9 cellular contexts compared by ENCODE assay signal in genomic region chr10:77555591-77556212, GRCh38.
DNase-seq lines count a peak whose midpoint lies in the region; ATAC-seq and TF ChIP-seq lines count a peak whose summit lies in the region.
"Had no signal": no experiment of that assay in that cellular context is flagged by ENCODE, and none has a peak within 500 bp of the region (broad histone marks: within the 10 kb centered on the region; RNA-seq: fewer than 3 reads in every experiment).

No MANE protein-coding gene starts in this region.

- peak; percentile 39 for DNase-seq in GM03348 (ENCODE audit: low spot score)
- peak; percentile 74 for DNase-seq in astrocyte of the spinal cord (ENCODE audit: low read depth, low spot score)
- DNase-seq in right cardiac atrium = no peak
- no peak for DNase-seq in sigmoid colon
- DNase-seq in stimulated activated CD4-positive, alpha-beta T cell treated with anti-CD3 and anti-CD28 coated beads, Interleukin-2, amount 100 ng/mL, for 48 hours = no peak
- no peak for DNase-seq in activated naive CD4-positive, alpha-beta T cell treated with anti-CD3 and anti-CD28 coated beads, Interleukin-2, amount 50 U/mL, for 16 hours
- DNase-seq in activated naive CD4-positive, alpha-beta T cell (lab: John Stamatoyannopoulos, UW) = no peak

- H3K4me3 ChIP-seq in astrocyte of the spinal cord (ENCODE audit: low read depth, low read length) = no peak overlapping the region
- no peak overlapping the region for H3K4me3 ChIP-seq in right cardiac atrium (ENCODE audit: low read length)
- no peak overlapping the region for H3K4me3 ChIP-seq in sigmoid colon
- H3K4me3 ChIP-seq: BLaER1 had no signal

- peak; percentile 47 to 57 for ATAC-seq in right cardiac atrium
- no peak for ATAC-seq in HG02840 (IDR thresholded peaks at IDR 0.05; ENCODE audit: low FRiP score, unreplicated experiment)

- intact Hi-C loops in right cardiac atrium (cut with DNase I) (no loop called here), sigmoid colon (cut with DNase I) (loop anchor here (5.0 kb wide), 1 partner anchor 82 kb away; the partner anchor contains the start of gene KCNMA1)

- H3K27ac ChIP-seq in right cardiac atrium (ENCODE audit: low read length) = peak overlapping the region; percentile 28
- H3K27ac ChIP-seq in sigmoid colon = peak overlapping the region; percentile 66 to 86 (median 81)
- H3K27ac ChIP-seq: BLaER1 had no signal

- TF ChIP-seq POLR2A in sigmoid colon (IDR thresholded peaks at IDR 0.05) = no peak

- no peak for TF ChIP-seq CTCF in astrocyte of the spinal cord (IDR thresholded peaks at IDR 0.05; ENCODE audit: low read depth, low read length)
- TF ChIP-seq CTCF in sigmoid colon (IDR thresholded peaks at IDR 0.05) = no peak

- H3K27me3 ChIP-seq in right cardiac atrium (ENCODE audit: control insufficient read depth, insufficient read depth) (no peaks in the 10 kb centered on the region), sigmoid colon (no peaks in the 10 kb centered on the region)
- H3K27me3 ChIP-seq: BLaER1 had no signal

- TF ChIP-seq EP300 in sigmoid colon (IDR thresholded peaks at IDR 0.05) = peak; percentile 42 to 89 (median 68)

- WGBS in right cardiac atrium = 79% methylated on average over 4 of the region's 4 CpGs
- 76 to 83% methylated on average over 4 of the region's 4 CpGs for WGBS in sigmoid colon, 2 donors

- in situ Hi-C loops in astrocyte of the spinal cord (cut with HindIII; ENCODE audit: low sequenced_read_pairs) = no loop called here

- H3K9me3 ChIP-seq in right cardiac atrium (ENCODE audit: control insufficient read depth, low read length) (no peaks in the 10 kb centered on the region), sigmoid colon (no peaks in the 10 kb centered on the region)
- H3K9me3 ChIP-seq: BLaER1 had no signal

- H3K4me1 ChIP-seq in right cardiac atrium (ENCODE audit: control insufficient read depth, insufficient read depth, low read length) (no peaks in the 10 kb centered on the region), sigmoid colon (peaks cover 0 to 87% (median 71%) of the 10 kb centered on the region in 4 donors)

- H3K36me3 ChIP-seq in sigmoid colon = no peaks in the 10 kb centered on the region
- H3K36me3 ChIP-seq: BLaER1 had no signal

Comparison
In these comparisons a context has a peak if more than half of its experiments do, and no peak if none do; other contexts are left out.
1. DNase-seq: peak in GM03348 (single experiment) and astrocyte of the spinal cord (single experiment); none in right cardiac atrium (0 of 3), sigmoid colon (single experiment), stimulated activated CD4-positive, alpha-beta T cell treated with anti-CD3 and anti-CD28 coated beads, Interleukin-2, amount 100 ng/mL, for 48 hours (0 of 2), activated naive CD4-positive, alpha-beta T cell treated with anti-CD3 and anti-CD28 coated beads, Interleukin-2, amount 50 U/mL, for 16 hours (single experiment) and activated naive CD4-positive, alpha-beta T cell (0 of 4).